In the genomic region with DNA sequence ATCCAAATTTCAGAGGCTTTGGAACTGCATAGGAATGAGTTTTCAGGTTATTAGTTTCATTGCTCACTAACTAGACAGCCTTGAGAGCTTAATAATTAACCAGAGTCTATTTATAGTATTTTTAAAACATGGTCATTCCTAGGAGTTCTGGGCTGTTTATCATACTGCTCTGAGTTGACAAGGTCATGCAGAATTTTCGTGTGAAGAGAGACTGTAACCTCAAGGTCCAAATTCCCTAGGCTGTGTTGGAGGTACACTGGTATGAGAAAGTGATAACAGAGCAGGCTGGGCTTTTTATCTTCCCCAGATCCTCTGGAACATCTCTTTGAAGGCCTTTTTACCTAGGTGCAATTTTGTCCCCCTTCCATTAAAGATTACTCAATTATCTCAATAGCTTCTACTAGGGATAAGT, we compare ENCODE assay signal across 1 cellular context.
TF ChIP-seq lines count a peak whose summit lies in the region.

No MANE protein-coding gene starts in this region.

TF ChIP-seq in WTC11, 78 proteins besides CTCF, POLR2A, EP300 and RAD21 (continued from another document):
- TF ChIP-seq, protein P1, sequence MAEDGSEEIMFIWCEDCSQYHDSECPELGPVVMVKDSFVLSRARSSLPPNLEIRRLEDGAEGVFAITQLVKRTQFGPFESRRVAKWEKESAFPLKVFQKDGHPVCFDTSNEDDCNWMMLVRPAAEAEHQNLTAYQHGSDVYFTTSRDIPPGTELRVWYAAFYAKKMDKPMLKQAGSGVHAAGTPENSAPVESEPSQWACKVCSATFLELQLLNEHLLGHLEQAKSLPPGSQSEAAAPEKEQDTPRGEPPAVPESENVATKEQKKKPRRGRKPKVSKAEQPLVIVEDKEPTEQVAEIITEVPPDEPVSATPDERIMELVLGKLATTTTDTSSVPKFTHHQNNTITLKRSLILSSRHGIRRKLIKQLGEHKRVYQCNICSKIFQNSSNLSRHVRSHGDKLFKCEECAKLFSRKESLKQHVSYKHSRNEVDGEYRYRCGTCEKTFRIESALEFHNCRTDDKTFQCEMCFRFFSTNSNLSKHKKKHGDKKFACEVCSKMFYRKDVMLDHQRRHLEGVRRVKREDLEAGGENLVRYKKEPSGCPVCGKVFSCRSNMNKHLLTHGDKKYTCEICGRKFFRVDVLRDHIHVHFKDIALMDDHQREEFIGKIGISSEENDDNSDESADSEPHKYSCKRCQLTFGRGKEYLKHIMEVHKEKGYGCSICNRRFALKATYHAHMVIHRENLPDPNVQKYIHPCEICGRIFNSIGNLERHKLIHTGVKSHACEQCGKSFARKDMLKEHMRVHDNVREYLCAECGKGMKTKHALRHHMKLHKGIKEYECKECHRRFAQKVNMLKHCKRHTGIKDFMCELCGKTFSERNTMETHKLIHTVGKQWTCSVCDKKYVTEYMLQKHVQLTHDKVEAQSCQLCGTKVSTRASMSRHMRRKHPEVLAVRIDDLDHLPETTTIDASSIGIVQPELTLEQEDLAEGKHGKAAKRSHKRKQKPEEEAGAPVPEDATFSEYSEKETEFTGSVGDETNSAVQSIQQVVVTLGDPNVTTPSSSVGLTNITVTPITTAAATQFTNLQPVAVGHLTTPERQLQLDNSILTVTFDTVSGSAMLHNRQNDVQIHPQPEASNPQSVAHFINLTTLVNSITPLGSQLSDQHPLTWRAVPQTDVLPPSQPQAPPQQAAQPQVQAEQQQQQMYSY (CRISPR knock-in tag; IDR thresholded peaks at IDR 0.05), result no peak
- TF ChIP-seq ZNF396 (CRISPR knock-in tag; IDR thresholded peaks at IDR 0.05; ENCODE audit: borderline replicate concordance), result no peak
- no peak for TF ChIP-seq ZNF121 (CRISPR knock-in tag; IDR thresholded peaks at IDR 0.05)
- TF ChIP-seq JAZF1 (CRISPR knock-in tag; IDR thresholded peaks at IDR 0.05), result no peak
- TF ChIP-seq, protein P2, sequence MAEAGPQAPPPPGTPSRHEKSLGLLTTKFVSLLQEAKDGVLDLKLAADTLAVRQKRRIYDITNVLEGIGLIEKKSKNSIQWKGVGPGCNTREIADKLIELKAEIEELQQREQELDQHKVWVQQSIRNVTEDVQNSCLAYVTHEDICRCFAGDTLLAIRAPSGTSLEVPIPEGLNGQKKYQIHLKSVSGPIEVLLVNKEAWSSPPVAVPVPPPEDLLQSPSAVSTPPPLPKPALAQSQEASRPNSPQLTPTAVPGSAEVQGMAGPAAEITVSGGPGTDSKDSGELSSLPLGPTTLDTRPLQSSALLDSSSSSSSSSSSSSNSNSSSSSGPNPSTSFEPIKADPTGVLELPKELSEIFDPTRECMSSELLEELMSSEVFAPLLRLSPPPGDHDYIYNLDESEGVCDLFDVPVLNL (CRISPR knock-in tag; IDR thresholded peaks at IDR 0.05; ENCODE audit: borderline replicate concordance, low read depth), result no peak
- TF ChIP-seq TCF7 (CRISPR knock-in tag; IDR thresholded peaks at IDR 0.05; ENCODE audit: low read depth), result no peak
- TF ChIP-seq ZNF416 (CRISPR knock-in tag; IDR thresholded peaks at IDR 0.05), result no peak
- TF ChIP-seq, protein P3, sequence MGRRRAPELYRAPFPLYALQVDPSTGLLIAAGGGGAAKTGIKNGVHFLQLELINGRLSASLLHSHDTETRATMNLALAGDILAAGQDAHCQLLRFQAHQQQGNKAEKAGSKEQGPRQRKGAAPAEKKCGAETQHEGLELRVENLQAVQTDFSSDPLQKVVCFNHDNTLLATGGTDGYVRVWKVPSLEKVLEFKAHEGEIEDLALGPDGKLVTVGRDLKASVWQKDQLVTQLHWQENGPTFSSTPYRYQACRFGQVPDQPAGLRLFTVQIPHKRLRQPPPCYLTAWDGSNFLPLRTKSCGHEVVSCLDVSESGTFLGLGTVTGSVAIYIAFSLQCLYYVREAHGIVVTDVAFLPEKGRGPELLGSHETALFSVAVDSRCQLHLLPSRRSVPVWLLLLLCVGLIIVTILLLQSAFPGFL (CRISPR knock-in tag; IDR thresholded peaks at IDR 0.05; ENCODE audit: borderline replicate concordance), result no peak
- TF ChIP-seq, protein P4, sequence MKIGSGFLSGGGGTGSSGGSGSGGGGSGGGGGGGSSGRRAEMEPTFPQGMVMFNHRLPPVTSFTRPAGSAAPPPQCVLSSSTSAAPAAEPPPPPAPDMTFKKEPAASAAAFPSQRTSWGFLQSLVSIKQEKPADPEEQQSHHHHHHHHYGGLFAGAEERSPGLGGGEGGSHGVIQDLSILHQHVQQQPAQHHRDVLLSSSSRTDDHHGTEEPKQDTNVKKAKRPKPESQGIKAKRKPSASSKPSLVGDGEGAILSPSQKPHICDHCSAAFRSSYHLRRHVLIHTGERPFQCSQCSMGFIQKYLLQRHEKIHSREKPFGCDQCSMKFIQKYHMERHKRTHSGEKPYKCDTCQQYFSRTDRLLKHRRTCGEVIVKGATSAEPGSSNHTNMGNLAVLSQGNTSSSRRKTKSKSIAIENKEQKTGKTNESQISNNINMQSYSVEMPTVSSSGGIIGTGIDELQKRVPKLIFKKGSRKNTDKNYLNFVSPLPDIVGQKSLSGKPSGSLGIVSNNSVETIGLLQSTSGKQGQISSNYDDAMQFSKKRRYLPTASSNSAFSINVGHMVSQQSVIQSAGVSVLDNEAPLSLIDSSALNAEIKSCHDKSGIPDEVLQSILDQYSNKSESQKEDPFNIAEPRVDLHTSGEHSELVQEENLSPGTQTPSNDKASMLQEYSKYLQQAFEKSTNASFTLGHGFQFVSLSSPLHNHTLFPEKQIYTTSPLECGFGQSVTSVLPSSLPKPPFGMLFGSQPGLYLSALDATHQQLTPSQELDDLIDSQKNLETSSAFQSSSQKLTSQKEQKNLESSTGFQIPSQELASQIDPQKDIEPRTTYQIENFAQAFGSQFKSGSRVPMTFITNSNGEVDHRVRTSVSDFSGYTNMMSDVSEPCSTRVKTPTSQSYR (CRISPR knock-in tag; IDR thresholded peaks at IDR 0.05), result no peak
- TF ChIP-seq IRF2 (CRISPR knock-in tag; IDR thresholded peaks at IDR 0.05; ENCODE audit: borderline replicate concordance, low read depth), result no peak
- no peak for TF ChIP-seq SMAD3 (CRISPR knock-in tag; IDR thresholded peaks at IDR 0.05; ENCODE audit: borderline replicate concordance)
- TF ChIP-seq, protein P5, sequence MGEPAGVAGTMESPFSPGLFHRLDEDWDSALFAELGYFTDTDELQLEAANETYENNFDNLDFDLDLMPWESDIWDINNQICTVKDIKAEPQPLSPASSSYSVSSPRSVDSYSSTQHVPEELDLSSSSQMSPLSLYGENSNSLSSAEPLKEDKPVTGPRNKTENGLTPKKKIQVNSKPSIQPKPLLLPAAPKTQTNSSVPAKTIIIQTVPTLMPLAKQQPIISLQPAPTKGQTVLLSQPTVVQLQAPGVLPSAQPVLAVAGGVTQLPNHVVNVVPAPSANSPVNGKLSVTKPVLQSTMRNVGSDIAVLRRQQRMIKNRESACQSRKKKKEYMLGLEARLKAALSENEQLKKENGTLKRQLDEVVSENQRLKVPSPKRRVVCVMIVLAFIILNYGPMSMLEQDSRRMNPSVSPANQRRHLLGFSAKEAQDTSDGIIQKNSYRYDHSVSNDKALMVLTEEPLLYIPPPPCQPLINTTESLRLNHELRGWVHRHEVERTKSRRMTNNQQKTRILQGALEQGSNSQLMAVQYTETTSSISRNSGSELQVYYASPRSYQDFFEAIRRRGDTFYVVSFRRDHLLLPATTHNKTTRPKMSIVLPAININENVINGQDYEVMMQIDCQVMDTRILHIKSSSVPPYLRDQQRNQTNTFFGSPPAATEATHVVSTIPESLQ (CRISPR knock-in tag; IDR thresholded peaks at IDR 0.05), result no peak
- TF ChIP-seq CBFB (CRISPR knock-in tag; IDR thresholded peaks at IDR 0.05; ENCODE audit: low read depth), result no peak
- TF ChIP-seq, protein P6, sequence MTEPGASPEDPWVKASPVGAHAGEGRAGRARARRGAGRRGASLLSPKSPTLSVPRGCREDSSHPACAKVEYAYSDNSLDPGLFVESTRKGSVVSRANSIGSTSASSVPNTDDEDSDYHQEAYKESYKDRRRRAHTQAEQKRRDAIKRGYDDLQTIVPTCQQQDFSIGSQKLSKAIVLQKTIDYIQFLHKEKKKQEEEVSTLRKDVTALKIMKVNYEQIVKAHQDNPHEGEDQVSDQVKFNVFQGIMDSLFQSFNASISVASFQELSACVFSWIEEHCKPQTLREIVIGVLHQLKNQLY (CRISPR knock-in tag; IDR thresholded peaks at IDR 0.05), result no peak
- TF ChIP-seq GTF2I (CRISPR knock-in tag; conservative IDR thresholded peaks at IDR 0.05), result no peak
- TF ChIP-seq NFE2L1 (CRISPR knock-in tag; IDR thresholded peaks at IDR 0.05), result no peak
- no peak for TF ChIP-seq SOX15 (CRISPR knock-in tag; IDR thresholded peaks at IDR 0.05)
- no peak for TF ChIP-seq GRHL2 (CRISPR knock-in tag; IDR thresholded peaks at IDR 0.05; ENCODE audit: insufficient replicate concordance, severe bottlenecking)
TF ChIP-seq in WTC11: peak in this region for 0.
